Comparison of ENCODE assay signal across 1 cellular context in genomic region chr1:3505161-3505560, GRCh38.
TF ChIP-seq lines count a peak whose summit lies in the region.

No MANE protein-coding gene starts in this region.

TF ChIP-seq in HCT116, 20 proteins besides CTCF, POLR2A, EP300 and RAD21 (continued from another document):
- TF ChIP-seq, protein P1, sequence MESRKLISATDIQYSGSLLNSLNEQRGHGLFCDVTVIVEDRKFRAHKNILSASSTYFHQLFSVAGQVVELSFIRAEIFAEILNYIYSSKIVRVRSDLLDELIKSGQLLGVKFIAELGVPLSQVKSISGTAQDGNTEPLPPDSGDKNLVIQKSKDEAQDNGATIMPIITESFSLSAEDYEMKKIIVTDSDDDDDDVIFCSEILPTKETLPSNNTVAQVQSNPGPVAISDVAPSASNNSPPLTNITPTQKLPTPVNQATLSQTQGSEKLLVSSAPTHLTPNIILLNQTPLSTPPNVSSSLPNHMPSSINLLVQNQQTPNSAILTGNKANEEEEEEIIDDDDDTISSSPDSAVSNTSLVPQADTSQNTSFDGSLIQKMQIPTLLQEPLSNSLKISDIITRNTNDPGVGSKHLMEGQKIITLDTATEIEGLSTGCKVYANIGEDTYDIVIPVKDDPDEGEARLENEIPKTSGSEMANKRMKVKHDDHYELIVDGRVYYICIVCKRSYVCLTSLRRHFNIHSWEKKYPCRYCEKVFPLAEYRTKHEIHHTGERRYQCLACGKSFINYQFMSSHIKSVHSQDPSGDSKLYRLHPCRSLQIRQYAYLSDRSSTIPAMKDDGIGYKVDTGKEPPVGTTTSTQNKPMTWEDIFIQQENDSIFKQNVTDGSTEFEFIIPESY (IDR thresholded peaks at IDR 0.05; ENCODE audit: extremely low read depth, insufficient replicate concordance, low read length), result no peak
- TF ChIP-seq CBX3 (IDR thresholded peaks at IDR 0.05; ENCODE audit: low read depth), result no peak
